13 cellular contexts compared by ENCODE assay signal in the genomic region with DNA sequence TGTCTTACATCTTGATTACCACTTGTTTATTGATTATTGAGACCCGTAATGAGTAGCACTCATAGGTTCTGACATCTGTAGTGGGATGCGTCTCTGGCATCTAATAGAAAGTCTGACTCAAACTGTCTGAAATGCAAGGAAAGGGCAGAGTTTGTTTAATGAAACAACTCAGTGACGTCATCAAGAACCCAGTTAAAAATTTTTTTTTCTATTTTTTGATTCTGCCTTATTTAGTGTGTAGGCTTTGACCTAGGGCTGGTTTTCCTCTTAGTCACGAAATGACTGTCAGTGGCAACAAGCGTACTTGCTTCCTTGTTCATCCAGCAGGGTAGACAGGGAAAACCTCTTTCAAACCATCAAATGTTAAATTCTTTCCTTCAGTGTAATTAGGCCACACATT. TPM values are rescaled to one million over a fixed set of nuclear protein-coding genes. Genes with fewer than 3 reads are reported as not detected.
DNase-seq lines count a peak whose midpoint lies in the region; TF ChIP-seq lines count a peak whose summit lies in the region.
"Had no signal": no experiment of that assay in that cellular context is flagged by ENCODE, and none has a peak within 500 bp of the region (broad histone marks: within the 10 kb centered on the region; RNA-seq: fewer than 3 reads in every experiment).

No MANE protein-coding gene starts in this region.

- no peak for TF ChIP-seq CTCF in epithelial cell of proximal tubule (conservative IDR thresholded peaks at IDR 0.05; ENCODE audit: low read depth, low read length)
- TF ChIP-seq CTCF in GM10248 (IDR thresholded peaks at IDR 0.05; ENCODE audit: control extremely low read depth, extremely low read depth, low read depth, missing control alignments) = no peak

- CTCF ChIA-PET in GM10248 (lab: Yijun Ruan, JAX) = no interaction called here

- POLR2A ChIA-PET in GM10248 (lab: Yijun Ruan, JAX) = no interaction called here

- DNase-seq in ELR (ENCODE audit: low read depth) (peak; percentile 92), RKO (ENCODE audit: low spot score) (peak; percentile 72), epithelial cell of proximal tubule (ENCODE audit: low read depth) (peak; percentile 59), skeletal muscle cell (ENCODE audit: low read depth) (peak; percentile 67), GM10248 (ENCODE audit: extremely low spot score) (no peak), NCI-H2107 (lab: John Stamatoyannopoulos, UW) (no peak), MG63 (no peak)
- DNase-seq in activated effector memory CD4-positive, alpha-beta T cell treated with anti-CD3 and anti-CD28 coated beads, Interleukin-2, amount 50 U/mL, for 16 hours = no peak
- DNase-seq: activated CD4-positive, alpha-beta T cell treated with anti-CD3 and anti-CD28 coated beads for 36 hours; DMS79 treated with DMSO at 0.1 percent for 48 hours; esophagus squamous epithelium; spleen had no signal

- no peaks in the 10 kb centered on the region for H3K9me3 ChIP-seq in MG63
- H3K9me3 ChIP-seq: esophagus squamous epithelium, spleen, tibial nerve had no signal

- no peaks in the 10 kb centered on the region for H3K36me3 ChIP-seq in MG63
- H3K36me3 ChIP-seq: esophagus squamous epithelium, spleen, tibial nerve had no signal

- H3K4me3 ChIP-seq in epithelial cell of proximal tubule (ENCODE audit: low read depth, low read length) = no peak overlapping the region
- no peak overlapping the region for H3K4me3 ChIP-seq in skeletal muscle cell (ENCODE audit: low read depth, low read length)
- no peak overlapping the region for H3K4me3 ChIP-seq in MG63
- H3K4me3 ChIP-seq: esophagus squamous epithelium, spleen, tibial nerve had no signal

- peaks cover 7% of the 10 kb centered on the region for H3K27me3 ChIP-seq in MG63
- H3K27me3 ChIP-seq: esophagus squamous epithelium had no signal

RNA-seq across cellular contexts. Expression of gene CDKL5, which starts 3.1 kb away (rescaled TPM):
- 2.1 and 5.0 TPM in 2 replicates for total RNA-seq in epithelial cell of proximal tubule
- not detected in 2 replicates for total RNA-seq in MG63 (2014; rRNA removed; shearing (Covaris generic); ENCODE audit: low replicate concordance)

Comparison
In these comparisons a context has a peak if more than half of its experiments do, and no peak if none do; other contexts are left out.
1. DNase-seq: peak in ELR (single experiment), RKO (single experiment), epithelial cell of proximal tubule (single experiment) and skeletal muscle cell (single experiment); none in activated effector memory CD4-positive, alpha-beta T cell treated with anti-CD3 and anti-CD28 coated beads, Interleukin-2, amount 50 U/mL, for 16 hours (single experiment), GM10248 (single experiment), NCI-H2107 (single experiment) and MG63 (single experiment).